9 cellular contexts compared by ENCODE assay signal in the genomic region with DNA sequence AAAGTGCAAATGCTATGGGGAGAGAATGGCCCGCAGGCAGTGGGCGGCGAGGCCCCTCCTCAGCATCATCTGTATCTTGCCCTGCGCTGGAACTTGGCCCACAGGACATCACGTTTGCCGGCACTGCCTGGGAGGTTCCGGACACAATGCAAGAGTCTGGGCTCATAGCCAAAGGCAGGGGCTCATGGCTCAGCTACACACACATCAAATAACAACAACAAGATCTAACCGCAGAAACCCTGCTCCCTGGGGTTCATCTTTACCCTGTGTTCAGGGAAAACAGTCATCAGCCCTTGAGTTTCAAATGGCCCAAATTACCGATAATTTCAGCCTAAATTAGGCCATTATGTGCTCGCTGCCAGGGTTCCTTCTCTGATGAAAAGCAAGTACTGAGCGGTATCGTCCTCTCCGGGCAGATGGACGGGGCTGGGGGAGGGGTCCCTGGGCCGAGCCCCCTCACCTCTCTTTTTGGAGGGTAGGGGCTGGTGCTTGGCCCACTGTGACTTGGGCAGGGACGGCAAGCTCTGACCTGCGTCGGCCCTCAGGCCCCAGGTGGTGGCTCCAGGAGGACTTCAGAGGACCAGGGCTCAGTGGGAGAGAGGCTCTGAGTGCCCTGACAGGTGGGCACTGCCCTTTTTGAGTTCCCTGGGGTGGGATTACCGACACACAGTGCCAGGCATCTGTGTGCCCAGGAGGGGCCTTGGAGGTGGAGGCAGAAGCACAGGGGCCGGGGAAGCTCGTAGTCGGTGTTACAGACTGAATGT. TPM values are rescaled to one million over a fixed set of nuclear protein-coding genes. Genes with fewer than 3 reads are reported as not detected.
DNase-seq lines count a peak whose midpoint lies in the region; ATAC-seq, FAIRE-seq and TF ChIP-seq lines count a peak whose summit lies in the region.
"Had no signal": no experiment of that assay in that cellular context is flagged by ENCODE, and none has a peak within 500 bp of the region (broad histone marks: within the 10 kb centered on the region; RNA-seq: fewer than 3 reads in every experiment).

No MANE protein-coding gene starts in this region.

- in situ Hi-C loops in G401 (cut with HindIII; ENCODE audit: low sequenced_read_pairs): no loop called here

- no peaks in the 10 kb centered on the region for H3K36me3 ChIP-seq in pancreas

- ATAC-seq in pancreas: peak in 3 of 4 donors; percentile 44 to 81 (median 69)
- ATAC-seq in HG02610 (IDR thresholded peaks at IDR 0.05; ENCODE audit: unreplicated experiment): no peak

- 55 to 58% methylated on average over 22 of the region's 22 CpGs for WGBS in pancreas, 2 donors

- no peaks in the 10 kb centered on the region for H3K9me3 ChIP-seq in pancreas

- no peaks in the 10 kb centered on the region for H3K4me1 ChIP-seq in pancreas

- TF ChIP-seq CTCF in epithelial cell of proximal tubule (conservative IDR thresholded peaks at IDR 0.05; ENCODE audit: low read depth, low read length): no peak
- no peak for TF ChIP-seq CTCF in pancreas (IDR thresholded peaks at IDR 0.05)

- no peak for FAIRE-seq in pancreas (lab: Jason Lieb, UNC)

- DNase-seq in G401 (ENCODE audit: low spot score): peak; percentile 35
- DNase-seq in NCI-H748 (lab: John Stamatoyannopoulos, UW; ENCODE audit: unreplicated experiment): peak; percentile 98
- DNase-seq in epithelial cell of proximal tubule (ENCODE audit: low read depth): peak; percentile 50
- peak in 2 of 6 donors; percentile 29 to 39 for DNase-seq in pancreas
- no peak for DNase-seq in UCSD-AML1 (lab: John Stamatoyannopoulos, UW; ENCODE audit: unreplicated experiment)
- no peak for DNase-seq in NCI-H1048 (lab: John Stamatoyannopoulos, UW)
- DNase-seq in activated CD8-positive, alpha-beta memory T cell treated with anti-CD3 and anti-CD28 coated beads for 24 hours: no peak
- DNase-seq: activated naive CD8-positive, alpha-beta T cell treated with anti-CD3 and anti-CD28 coated beads, Interleukin-2, amount 10 ng/mL, durations not matched to agents 7 days and 5 days had no signal

- no peak overlapping the region for H3K4me3 ChIP-seq in epithelial cell of proximal tubule (ENCODE audit: low read depth, low read length)
- no peak overlapping the region for H3K4me3 ChIP-seq in pancreas

- intact Hi-C loops in pancreas (cut with DNase I): no loop called here

- no peak overlapping the region for H3K27ac ChIP-seq in pancreas

- H3K27me3 ChIP-seq in pancreas: no peaks in the 10 kb centered on the region

RNA-seq across cellular contexts. Expression of gene GAL, which starts 25.0 kb away (rescaled TPM):
- total RNA-seq in G401 (2014; rRNA removed; shearing (Covaris generic)): not detected in 2 replicates
- 22.5 and 70.8 TPM in 2 replicates for total RNA-seq in epithelial cell of proximal tubule
- total RNA-seq in pancreas: 1 to 10 TPM in 3 of 6 donors, under 1 TPM in 3; 0.38 to 1.6 (median 0.98) TPM
- polyA plus RNA-seq in pancreas: 1 to 10 TPM in 1 of 2 donors, under 1 TPM in 1; 0.72 to 6.3 TPM
- total RNA-seq: activated naive CD8-positive, alpha-beta T cell treated with anti-CD3 and anti-CD28 coated beads, Interleukin-2, amount 10 ng/mL, durations not matched to agents 7 days and 5 days had no signal

Comparison
In these comparisons a context has a peak if more than half of its experiments do, and no peak if none do; other contexts are left out.
1. DNase-seq: peak in G401 (single experiment), NCI-H748 (single experiment) and epithelial cell of proximal tubule (single experiment); none in UCSD-AML1 (single experiment), NCI-H1048 (single experiment) and activated CD8-positive, alpha-beta memory T cell treated with anti-CD3 and anti-CD28 coated beads for 24 hours (single experiment).